20 cellular contexts compared by ENCODE assay signal in genomic region chr6:108853077-108853476, GRCh38. TPM values are rescaled to one million over a fixed set of nuclear protein-coding genes. Genes with fewer than 3 reads are reported as not detected.
A peak's percentile ranks its signal among the peaks of the same experiment; 100 is the strongest.
DNase-seq lines count a peak whose midpoint lies in the region; ATAC-seq and TF ChIP-seq lines count a peak whose summit lies in the region.
"Had no signal": no experiment of that assay in that cellular context is flagged by ENCODE, and none has a peak within 500 bp of the region (broad histone marks: within the 10 kb centered on the region; RNA-seq: fewer than 3 reads in every experiment).

No MANE protein-coding gene starts in this region.

- H3K9ac ChIP-seq in Loucy (ENCODE audit: low read depth, low read length, poor library complexity, severe bottlenecking) = no peak overlapping the region
- H3K9ac ChIP-seq: BLaER1 had no signal

- TF ChIP-seq CTCF in HEK293 (tag by site-specific recombination; IDR thresholded peaks at IDR 0.05) = no peak
- TF ChIP-seq CTCF in Loucy (conservative IDR thresholded peaks at IDR 0.05; ENCODE audit: low read length) = no peak
- no peak for TF ChIP-seq CTCF in testis (IDR thresholded peaks at IDR 0.05)

- H3K4me1 ChIP-seq in HEK293 (ENCODE audit: control insufficient read depth, insufficient read depth, low read length) (peaks cover 4% of the 10 kb centered on the region; the same call in 1 of the 2 replicates), Loucy (ENCODE audit: insufficient read depth, low read length, poor library complexity, severe bottlenecking) (peaks cover 34% of the 10 kb centered on the region), testis (peaks cover 16% of the 10 kb centered on the region)
- H3K4me1 ChIP-seq: BE2C had no signal

- peaks cover under 1% of the 10 kb centered on the region; the same call in 1 of the 2 replicates for H3F3A ChIP-seq in Loucy (ENCODE audit: low read depth)

- H3K9me2 ChIP-seq in Loucy (replicated peaks; ENCODE audit: low read depth, low read length) = no peaks in the 10 kb centered on the region

- DNase-seq in testis (no peak), EL (no peak)
- DNase-seq: 8988T; ACHN; BE2C; C1 segment of cervical spinal cord; CD4-positive, alpha-beta memory T cell; CD4-positive, CD25-positive, alpha-beta regulatory T cell; CD8-positive, alpha-beta memory T cell; COR-L47; DMS 273 treated with DMSO at 0.1 percent for 48 hours; DMS153; DMS53; DMS79; DND-41; GF-D8 had no signal

- H2AFZ ChIP-seq in Loucy (ENCODE audit: low read length) = no peak overlapping the region

- TF ChIP-seq POLR2A in testis (IDR thresholded peaks at IDR 0.05) = no peak

- H3K9me3 ChIP-seq in HEK293 (ENCODE audit: control insufficient read depth, insufficient read depth, low read depth, low read length) = no peaks in the 10 kb centered on the region
- peaks cover 10% of the 10 kb centered on the region for H3K9me3 ChIP-seq in Loucy (ENCODE audit: insufficient read depth, low read depth, low read length)
- no peaks in the 10 kb centered on the region for H3K9me3 ChIP-seq in testis
- H3K9me3 ChIP-seq: BE2C had no signal

- CTCF ChIA-PET in HEK293 (lab: Yijun Ruan, JAX) = no interaction called here

- POLR2A ChIA-PET in HEK293 (lab: Yijun Ruan, JAX) = no interaction called here

- ATAC-seq in GM21367 (IDR thresholded peaks at IDR 0.05; ENCODE audit: unreplicated experiment) = no peak

- H3K27me3 ChIP-seq in Loucy (ENCODE audit: insufficient read depth, low read length, poor library complexity, severe bottlenecking) (no peaks in the 10 kb centered on the region), testis (no peaks in the 10 kb centered on the region)
- H3K27me3 ChIP-seq: BE2C, BLaER1 had no signal

- no peak overlapping the region for H3K4me3 ChIP-seq in HEK293 (ENCODE audit: low read depth, low read length)
- no peak overlapping the region for H3K4me3 ChIP-seq in Loucy (ENCODE audit: low read length, poor library complexity, severe bottlenecking)
- H3K4me3 ChIP-seq in testis = no peak overlapping the region
- H3K4me3 ChIP-seq: BLaER1 had no signal

- H3K27ac ChIP-seq in HEK293 (ENCODE audit: extremely low read depth, low read depth, low read length) (no peak overlapping the region), testis (peak overlapping the region; percentile 1 to 19)
- H3K27ac ChIP-seq: BLaER1 had no signal

- H4K20me1 ChIP-seq in Loucy (ENCODE audit: insufficient read depth, low read length, poor library complexity, severe bottlenecking) = no peaks in the 10 kb centered on the region
- H4K20me1 ChIP-seq: BLaER1 had no signal

- H3K36me3 ChIP-seq in HEK293 (ENCODE audit: control insufficient read depth in 2 of 2, insufficient read depth in 1 of 2, low read length in 2 of 2) = peaks cover 12 to 34% of the 10 kb centered on the region in 2 experiments
- H3K36me3 ChIP-seq in Loucy (ENCODE audit: insufficient read depth, low read length) = peaks cover 12% of the 10 kb centered on the region; the same call in 1 of the 2 replicates
- H3K36me3 ChIP-seq in testis (ENCODE audit: low read depth, missing control alignments) = no peaks in the 10 kb centered on the region

- intact Hi-C loops in testis (cut with DNase I; ENCODE audit: low total_unique reads) = no loop called here

- peaks cover 7% of the 10 kb centered on the region; the same call in 1 of the 2 replicates for H3K79me2 ChIP-seq in Loucy (ENCODE audit: insufficient read depth, low read length)

- peak overlapping the region; percentile 16 for H3K4me2 ChIP-seq in Loucy (ENCODE audit: low read depth, low read length, poor library complexity, severe bottlenecking)
- H3K4me2 ChIP-seq: BLaER1 had no signal

TF ChIP-seq in HEK293, 187 proteins besides CTCF, POLR2A, EP300 and RAD21:
- TF ChIP-seq ZNF658 (tag by site-specific recombination; IDR thresholded peaks at IDR 0.05) = no peak
- TF ChIP-seq SCRT2 (tag by site-specific recombination; IDR thresholded peaks at IDR 0.05) = peak; percentile 93
- no peak for TF ChIP-seq ZNF843 (tag by site-specific recombination; IDR thresholded peaks at IDR 0.05)
- TF ChIP-seq ZNF223 (tag by site-specific recombination; IDR thresholded peaks at IDR 0.05) = no peak
- no peak for TF ChIP-seq ZFP3 (tag by site-specific recombination; IDR thresholded peaks at IDR 0.05; ENCODE audit: low read depth)

RNA-seq across cellular contexts. Expression of gene ARMC2, which starts 4.9 kb away (rescaled TPM):
- 10 to 100 TPM; 24.0 to 51.4 TPM for total RNA-seq in testis
- 78.6 TPM for polyA plus RNA-seq in testis (ENCODE audit: insufficient read depth, low read depth, low replicate concordance)
